ENCODE assay signal across 22 cellular contexts in genomic region chr2:59354498-59354897, GRCh38.
DNase-seq lines count a peak whose midpoint lies in the region; ATAC-seq, FAIRE-seq and TF ChIP-seq lines count a peak whose summit lies in the region.
"Had no signal": no experiment of that assay in that cellular context is flagged by ENCODE, and none has a peak within 500 bp of the region (broad histone marks: within the 10 kb centered on the region; RNA-seq: fewer than 3 reads in every experiment).

No MANE protein-coding gene starts in this region.

- TF ChIP-seq CTCF in HepG2 (CRISPR knock-in tag; IDR thresholded peaks at IDR 0.05), result no peak
- TF ChIP-seq CTCF in right lobe of liver (IDR thresholded peaks at IDR 0.05), result no peak
- no peak for TF ChIP-seq CTCF in bronchial epithelial cell (IDR thresholded peaks at IDR 0.05; ENCODE audit: insufficient read depth, low read length, severe bottlenecking)
- TF ChIP-seq CTCF in foreskin keratinocyte (conservative IDR thresholded peaks at IDR 0.05), result no peak

- CTCF ChIA-PET in HepG2 (lab: Yijun Ruan, JAX; ENCODE audit: low intra/inter-chr PET ratio, low total read pairs), result no interaction called here

- TF ChIP-seq EP300 in HepG2 (IDR thresholded peaks at IDR 0.05; ENCODE audit: low read depth in 2 of 2, low read length in 2 of 2) (no peak), HepG2 (CRISPR knock-in tag; IDR thresholded peaks at IDR 0.05; ENCODE audit: borderline replicate concordance) (no peak)

- no peak for FAIRE-seq in HepG2 (lab: Jason Lieb, UNC)
- FAIRE-seq in bronchial epithelial cell (lab: Jason Lieb, UNC), result no peak
- FAIRE-seq: A204.1, G401.6, GM12892, GM18507 had no signal

- no peaks in the 10 kb centered on the region for H4K20me1 ChIP-seq in HepG2 (ENCODE audit: insufficient read depth, low read length)
- H4K20me1 ChIP-seq: BLaER1 treated with 17β-estradiol and CSF1 and Interleukin-3, amounts not matched to agents 10 nM and 100 nM had no signal

- POLR2A ChIA-PET in HepG2 (lab: Yijun Ruan, JAX), result no interaction called here

- in situ Hi-C loops in HepG2 (cut with HindIII; ENCODE audit: extremely low pct_ligation_motif_present, low pct_unique_long_range_greater_than_20kb), result no loop called here

- H3K4me3 ChIP-seq in HepG2 (replicated peaks in 1 of 3; ENCODE audit: insufficient read depth in 1 of 3, low read depth in 2 of 3, low read length in 3 of 3), result no peak overlapping the region
- H3K4me3 ChIP-seq in right lobe of liver, result no peak overlapping the region
- no peak overlapping the region for H3K4me3 ChIP-seq in bronchial epithelial cell (ENCODE audit: low read depth, low read length)
- H3K4me3 ChIP-seq: BLaER1 treated with 17β-estradiol and CSF1 and Interleukin-3, amounts not matched to agents 10 nM and 100 nM; GM12878 had no signal

- no peak overlapping the region for H2AFZ ChIP-seq in HepG2 (ENCODE audit: low read length)

- H3K27me3 ChIP-seq in HepG2 (ENCODE audit: control insufficient read depth in 1 of 2, insufficient read depth in 2 of 2, low read length in 2 of 2) (no peaks in the 10 kb centered on the region), right lobe of liver (no peaks in the 10 kb centered on the region), bronchial epithelial cell (ENCODE audit: control insufficient read depth, insufficient read depth, low read length) (no peaks in the 10 kb centered on the region), foreskin keratinocyte (no peaks in the 10 kb centered on the region)
- H3K27me3 ChIP-seq: BLaER1 treated with 17β-estradiol and CSF1 and Interleukin-3, amounts not matched to agents 10 nM and 100 nM had no signal

- no peak overlapping the region for H3K4me2 ChIP-seq in HepG2 (ENCODE audit: low read depth, low read length)
- H3K4me2 ChIP-seq: BLaER1 treated with 17β-estradiol and CSF1 and Interleukin-3, amounts not matched to agents 10 nM and 100 nM had no signal

- ATAC-seq in HepG2, result no peak
- ATAC-seq in right lobe of liver, result no peak
- peak; percentile 48 for ATAC-seq in foreskin keratinocyte
- ATAC-seq: CD8-positive, alpha-beta T cell; GM12878 had no signal

- H3K4me1 ChIP-seq in HepG2 (ENCODE audit: insufficient read depth, low read length) (no peaks in the 10 kb centered on the region), right lobe of liver (no peaks in the 10 kb centered on the region), foreskin keratinocyte (no peaks in the 10 kb centered on the region)
- H3K4me1 ChIP-seq: BLaER1 treated with 17β-estradiol and CSF1 and Interleukin-3, amounts not matched to agents 10 nM and 100 nM; Caco-2 had no signal

- H3K9me3 ChIP-seq in HepG2 (ENCODE audit: low read length) (no peaks in the 10 kb centered on the region), right lobe of liver (no peaks in the 10 kb centered on the region)
- H3K9me3 ChIP-seq: Caco-2 had no signal

- no peak for TF ChIP-seq POLR2A in HepG2 (IDR thresholded peaks at IDR 0.05; ENCODE audit: insufficient read depth in 1 of 2, low read depth in 2 of 2, low read length in 2 of 2)
- no peak for TF ChIP-seq POLR2A in right lobe of liver (IDR thresholded peaks at IDR 0.05)

- 19% methylated on average over 3 of the region's 3 CpGs for WGBS in HepG2 (ENCODE audit: low lambda C conversion rate)
- WGBS in right lobe of liver (ENCODE audit: insufficient coverage, low coverage, low lambda C conversion rate, missing lambda C conversion rate), result 70% methylated on average over 3 of the region's 3 CpGs

- no peaks in the 10 kb centered on the region for H3K79me2 ChIP-seq in HepG2 (ENCODE audit: insufficient read depth, low read length)

- TF ChIP-seq RAD21 in HepG2 (CRISPR knock-in tag; IDR thresholded peaks at IDR 0.05), result no peak

- no peak overlapping the region for H3K9ac ChIP-seq in HepG2 (ENCODE audit: insufficient read depth, low read depth, low read length)
- H3K9ac ChIP-seq: BLaER1 treated with 17β-estradiol and CSF1 and Interleukin-3, amounts not matched to agents 10 nM and 100 nM had no signal

- H3K27ac ChIP-seq in HepG2 (ENCODE audit: extremely low read length, insufficient read depth, low read length) (no peak overlapping the region), right lobe of liver (no peak overlapping the region), foreskin keratinocyte (no peak overlapping the region)
- H3K27ac ChIP-seq: BLaER1 treated with 17β-estradiol and CSF1 and Interleukin-3, amounts not matched to agents 10 nM and 100 nM; C4-2B had no signal

- DNase-seq in HepG2 (ENCODE audit: low spot score) (no peak), right lobe of liver (no peak), bronchial epithelial cell (ENCODE audit: low read depth) (peak; percentile 22), foreskin keratinocyte (peak; percentile 6 to 54), posterior cingulate gyrus (no peak), AML-193 (lab: John Stamatoyannopoulos, UW) (no peak), GM03348 (ENCODE audit: low spot score) (no peak)
- DNase-seq: 8988T; ACHN; Caco-2; Calu3; CD4-positive, alpha-beta T cell; CD8-positive, alpha-beta T cell; DMS79 treated with DMSO at 0.1 percent for 48 hours; GF-D8 had no signal

- intact Hi-C loops in HepG2 (cut with micrococcal nuclease; ENCODE audit: unreplicated experiment) (no loop called here), right lobe of liver (cut with DNase I) (no loop called here), posterior cingulate gyrus (cut with DNase I) (no loop called here)

- no TSS peak for BruUV-seq in HepG2 (replicated peaks; lab: Mats Ljungman, UMichigan)

- no peaks in the 10 kb centered on the region for H3K36me3 ChIP-seq in HepG2 (replicated peaks in 1 of 2; ENCODE audit: control insufficient read depth in 1 of 2, insufficient read depth in 2 of 2, low read length in 2 of 2)
- no peaks in the 10 kb centered on the region for H3K36me3 ChIP-seq in right lobe of liver
- no peaks in the 10 kb centered on the region for H3K36me3 ChIP-seq in bronchial epithelial cell (ENCODE audit: control insufficient read depth, insufficient read depth, low read length)
- H3K36me3 ChIP-seq: BLaER1 treated with 17β-estradiol and CSF1 and Interleukin-3, amounts not matched to agents 10 nM and 100 nM had no signal

TF ChIP-seq in HepG2, 621 proteins besides CTCF, POLR2A, EP300 and RAD21:
- TF ChIP-seq ZNF260 (CRISPR knock-in tag; IDR thresholded peaks at IDR 0.05; ENCODE audit: borderline replicate concordance, low read depth), result no peak
- TF ChIP-seq CREB1 (IDR thresholded peaks at IDR 0.05), result peak; percentile 71
- TF ChIP-seq CREB1 (CRISPR knock-in tag; IDR thresholded peaks at IDR 0.05), result no peak
- TF ChIP-seq SCMH1 (CRISPR knock-in tag; IDR thresholded peaks at IDR 0.05; ENCODE audit: borderline replicate concordance), result no peak
- peak; percentile 69 for TF ChIP-seq ATF7 (IDR thresholded peaks at IDR 0.05)
- no peak for TF ChIP-seq ATF7 (CRISPR knock-in tag; IDR thresholded peaks at IDR 0.05)
- no peak for TF ChIP-seq FOXA1 (IDR thresholded peaks at IDR 0.05)
- no peak for TF ChIP-seq FOXA1 (CRISPR knock-in tag; IDR thresholded peaks at IDR 0.05)
- no peak for TF ChIP-seq TBL1XR1 (IDR thresholded peaks at IDR 0.05; ENCODE audit: borderline replicate concordance, low read length, partially characterized antibody)
- no peak for TF ChIP-seq ZC3H13 (CRISPR knock-in tag; IDR thresholded peaks at IDR 0.05)
- TF ChIP-seq KLF12 (CRISPR knock-in tag; IDR thresholded peaks at IDR 0.05; ENCODE audit: borderline replicate concordance), result no peak
- TF ChIP-seq TEF (CRISPR knock-in tag; IDR thresholded peaks at IDR 0.05), result no peak
- TF ChIP-seq ZNF616 (CRISPR knock-in tag; IDR thresholded peaks at IDR 0.05; ENCODE audit: low read depth), result no peak

Comparison
In these comparisons a context has a peak if more than half of its experiments do, and no peak if none do; other contexts are left out.
1. DNase-seq: peak in bronchial epithelial cell (single experiment) and foreskin keratinocyte (2 of 2); none in HepG2 (single experiment), right lobe of liver (0 of 3), posterior cingulate gyrus (0 of 10), AML-193 (0 of 2) and GM03348 (single experiment).